In genomic region chr4:139676365-139676764, GRCh38 we compare ENCODE assay signal across 25 cellular contexts.
"Had no signal": no experiment of that assay in that cellular context is flagged by ENCODE, and none has a peak within 500 bp of the region (broad histone marks: within the 10 kb centered on the region; RNA-seq: fewer than 3 reads in every experiment).

No MANE protein-coding gene starts in this region.

- H3K9me3 Mint-ChIP-seq: activated naive CD4-positive, alpha-beta T cell treated with anti-CD3 and anti-CD28 coated beads for 36 hours; activated T-cell treated with anti-CD3 and anti-CD28 coated beads, Interleukin-2, amount 50 U/mL, for 4 hours; T-helper 1 cell treated with Interleukin-12 subunit alpha and Interleukin-12 subunit beta and Interleukin-4 antibody, amounts not matched to agents 30 μg/mL and 1 μg/mL, for 36 hours had no signal

- ATAC-seq: activated CD8-positive, alpha-beta memory T cell treated with anti-CD3 and anti-CD28 coated beads, Interleukin-2, amount 10 ng/mL, durations not matched to agents 7 days and 5 days; activated T-cell treated with anti-CD3 and anti-CD28 coated beads, Interleukin-2, amount 50 U/mL, for 4 hours; PC-3; WTC11 had no signal

- DNase-seq: activated CD4-positive, alpha-beta T cell treated with anti-CD3 and anti-CD28 coated beads for 48 hours; activated CD4-positive, alpha-beta T cell treated with anti-CD3 and anti-CD28 coated beads, Interleukin-2, amount 50 U/mL, for 48 hours; activated CD4-positive, CD25-positive, alpha-beta regulatory T cell treated with anti-CD3 and anti-CD28 coated beads, Interleukin-2, amount 50 U/mL, for 72 hours; activated CD8-positive, alpha-beta memory T cell treated with anti-CD3 and anti-CD28 coated beads, Interleukin-2, amount 10 ng/mL, durations not matched to agents 7 days and 5 days; activated gamma-delta T cell; activated naive CD4-positive, alpha-beta T cell treated with anti-CD3 and anti-CD28 coated beads for 36 hours; activated T-cell treated with anti-CD3 and anti-CD28 coated beads, Interleukin-2, amount 50 U/mL, for 4 hours; KG1; NCI-H1092 treated with DMSO at 0.1 percent for 48 hours; NCI-H1417 treated with DMSO at 0.1 percent for 48 hours; NCI-H1694; NCI-H2029; NCI-H2107; NCI-H2171 treated with DMSO at 0.1 percent for 48 hours; NCI-H226; NCI-H510A; NCI-H69; SHP77 treated with DMSO at 0.1 percent for 48 hours had no signal

- H3K27me3 Mint-ChIP-seq: activated CD8-positive, alpha-beta memory T cell treated with anti-CD3 and anti-CD28 coated beads, Interleukin-2, amount 10 ng/mL, durations not matched to agents 7 days and 5 days; activated naive CD8-positive, alpha-beta T cell; brain had no signal

- H3K4me3 Mint-ChIP-seq: activated CD8-positive, alpha-beta memory T cell treated with anti-CD3 and anti-CD28 coated beads, Interleukin-2, amount 10 ng/mL, durations not matched to agents 7 days and 5 days; activated naive CD4-positive, alpha-beta T cell treated with anti-CD3 and anti-CD28 coated beads for 36 hours; activated naive CD8-positive, alpha-beta T cell; activated T-cell treated with anti-CD3 and anti-CD28 coated beads, Interleukin-2, amount 50 U/mL, for 4 hours; brain; T-helper 1 cell treated with Interleukin-12 subunit alpha and Interleukin-12 subunit beta and Interleukin-4 antibody, amounts not matched to agents 30 μg/mL and 1 μg/mL, for 36 hours; WTC11 had no signal

- FAIRE-seq: astrocyte, RCC 7860 had no signal

- H3K4me1 Mint-ChIP-seq: brain had no signal

- H3K27ac Mint-ChIP-seq: activated CD8-positive, alpha-beta memory T cell treated with anti-CD3 and anti-CD28 coated beads, Interleukin-2, amount 10 ng/mL, durations not matched to agents 7 days and 5 days; activated naive CD4-positive, alpha-beta T cell treated with anti-CD3 and anti-CD28 coated beads for 36 hours; activated naive CD8-positive, alpha-beta T cell; brain; WTC11 had no signal
